ENCODE assay signal across 25 cellular contexts in the genomic region with DNA sequence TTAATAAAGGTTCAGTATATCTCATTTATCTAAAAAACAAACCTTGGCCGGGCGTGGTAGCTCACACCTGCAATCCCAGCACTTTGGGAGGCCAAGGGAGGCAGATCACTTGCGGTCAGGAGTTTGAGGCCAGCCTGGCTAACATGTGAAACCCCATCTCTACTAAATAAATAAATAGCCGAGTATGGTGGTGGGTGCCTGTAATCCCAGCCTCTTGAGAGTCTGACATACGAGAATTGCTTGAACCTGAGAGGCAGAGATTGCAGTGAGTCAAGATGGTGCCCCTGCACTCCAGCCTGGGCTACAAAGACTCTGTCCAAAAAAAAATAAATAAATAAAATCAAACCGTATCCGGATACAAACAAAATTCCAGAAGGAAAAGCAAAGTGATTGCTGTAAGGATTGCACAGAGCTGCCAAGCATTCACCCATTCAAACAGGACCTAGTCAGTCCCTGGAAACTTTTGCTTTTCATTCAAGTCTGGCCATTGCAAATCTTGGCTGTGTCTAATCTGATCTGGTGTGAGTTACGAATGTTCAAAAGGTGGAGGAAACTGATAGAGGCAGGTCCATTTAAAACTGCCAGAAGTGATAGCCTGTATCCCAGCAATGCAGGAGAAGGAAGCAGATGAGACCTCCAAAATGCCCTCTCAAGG.
"Had no signal": no experiment of that assay in that cellular context is flagged by ENCODE, and none has a peak within 500 bp of the region (broad histone marks: within the 10 kb centered on the region; RNA-seq: fewer than 3 reads in every experiment).

No MANE protein-coding gene starts in this region.

- H3K4me3 Mint-ChIP-seq: activated CD8-positive, alpha-beta memory T cell treated with anti-CD3 and anti-CD28 coated beads, Interleukin-2, amount 10 ng/mL, durations not matched to agents 7 days and 5 days; activated CD8-positive, alpha-beta T cell treated with anti-CD3 and anti-CD28 coated beads, Interleukin-2, amount 10 ng/mL, durations not matched to agents 7 days and 5 days; activated naive CD4-positive, alpha-beta T cell treated with anti-CD3 and anti-CD28 coated beads, Interleukin-2, amount 50 U/mL, for 24 hours; nephron; stimulated activated naive B cell treated with anti-CD40 and anti-IgM and Interleukin-4, amounts not matched to agents 10 μg/mL and 1 μg/mL and 100 μg/mL, for 72 hours; T-helper 1 cell treated with Interleukin-12 subunit alpha and Interleukin-12 subunit beta and Interleukin-4 antibody, amounts not matched to agents 30 μg/mL and 1 μg/mL, for 36 hours had no signal

- H3K27ac Mint-ChIP-seq: activated CD8-positive, alpha-beta memory T cell treated with anti-CD3 and anti-CD28 coated beads, Interleukin-2, amount 10 ng/mL, durations not matched to agents 7 days and 5 days; activated CD8-positive, alpha-beta T cell treated with anti-CD3 and anti-CD28 coated beads, Interleukin-2, amount 10 ng/mL, durations not matched to agents 7 days and 5 days; activated naive CD4-positive, alpha-beta T cell treated with anti-CD3 and anti-CD28 coated beads, Interleukin-2, amount 50 U/mL, for 24 hours; activated T-helper 2 cell treated with anti-CD3 and anti-CD28 coated beads, Interferon-gamma antibody, Interleukin-2, Interleukin-4, amounts not matched to agents 10 μg/mL and 5 μg/mL and 100 μg/mL, durations not matched to agents 14 hours and 24 hours and 36 hours; stimulated activated naive B cell treated with anti-CD40 and anti-IgM and Interleukin-4, amounts not matched to agents 10 μg/mL and 1 μg/mL and 100 μg/mL, for 72 hours; T-helper 1 cell treated with Interleukin-12 subunit alpha and Interleukin-12 subunit beta and Interleukin-4 antibody, amounts not matched to agents 30 μg/mL and 1 μg/mL, for 36 hours had no signal

- H3K27ac ChIP-seq: cardiac muscle cell, coronary artery, heart left ventricle, lower lobe of right lung, ovary, stomach, tibial artery, upper lobe of right lung had no signal

- H3K4me1 Mint-ChIP-seq: activated CD8-positive, alpha-beta memory T cell treated with anti-CD3 and anti-CD28 coated beads, Interleukin-2, amount 10 ng/mL, durations not matched to agents 7 days and 5 days; activated naive CD4-positive, alpha-beta T cell treated with anti-CD3 and anti-CD28 coated beads, Interleukin-2, amount 50 U/mL, for 24 hours; stimulated activated naive B cell treated with anti-CD40 and anti-IgM and Interleukin-4, amounts not matched to agents 10 μg/mL and 1 μg/mL and 100 μg/mL, for 72 hours had no signal

- H3K4me3 ChIP-seq: body of pancreas, cardiac muscle cell, coronary artery, heart left ventricle, lower lobe of right lung, ovary, stomach, tibial artery, upper lobe of right lung had no signal

- ATAC-seq: activated CD8-positive, alpha-beta memory T cell treated with anti-CD3 and anti-CD28 coated beads, Interleukin-2, amount 10 ng/mL, durations not matched to agents 7 days and 5 days; activated CD8-positive, alpha-beta T cell treated with anti-CD3 and anti-CD28 coated beads, Interleukin-2, amount 10 ng/mL, durations not matched to agents 7 days and 5 days; body of pancreas; left lobe of liver; lower lobe of right lung; stimulated activated naive B cell treated with anti-CD40 and anti-IgM and Interleukin-4, amounts not matched to agents 10 μg/mL and 1 μg/mL and 100 μg/mL, for 72 hours; upper lobe of right lung had no signal

- H3K27me3 ChIP-seq: body of pancreas, cardiac muscle cell, heart left ventricle, ovary, tibial artery had no signal

- H3K9me3 ChIP-seq: body of pancreas, heart left ventricle, lower lobe of right lung, ovary, stomach, tibial artery, upper lobe of right lung had no signal

- H3K27me3 Mint-ChIP-seq: activated CD8-positive, alpha-beta memory T cell treated with anti-CD3 and anti-CD28 coated beads, Interleukin-2, amount 10 ng/mL, durations not matched to agents 7 days and 5 days; progenitor cell of endocrine pancreas; stimulated activated naive B cell treated with anti-CD40 and anti-IgM and Interleukin-4, amounts not matched to agents 10 μg/mL and 1 μg/mL and 100 μg/mL, for 72 hours had no signal

- H3K9me3 Mint-ChIP-seq: activated naive CD4-positive, alpha-beta T cell treated with anti-CD3 and anti-CD28 coated beads, Interleukin-2, amount 50 U/mL, for 24 hours; activated T-helper 2 cell treated with anti-CD3 and anti-CD28 coated beads, Interferon-gamma antibody, Interleukin-2, Interleukin-4, amounts not matched to agents 10 μg/mL and 5 μg/mL and 100 μg/mL, durations not matched to agents 14 hours and 24 hours and 36 hours; nephron; stimulated activated naive B cell treated with anti-CD40 and anti-IgM and Interleukin-4, amounts not matched to agents 10 μg/mL and 1 μg/mL and 100 μg/mL, for 72 hours; T-helper 1 cell treated with Interleukin-12 subunit alpha and Interleukin-12 subunit beta and Interleukin-4 antibody, amounts not matched to agents 30 μg/mL and 1 μg/mL, for 36 hours had no signal

- DNase-seq: activated CD4-positive, alpha-beta T cell treated with anti-CD3 and anti-CD28 coated beads for 1 hour; activated CD8-positive, alpha-beta memory T cell treated with anti-CD3 and anti-CD28 coated beads, Interleukin-2, amount 10 ng/mL, durations not matched to agents 7 days and 5 days; activated CD8-positive, alpha-beta T cell treated with anti-CD3 and anti-CD28 coated beads, Interleukin-2, amount 10 ng/mL, durations not matched to agents 7 days and 5 days; activated T-cell treated with anti-CD3 and anti-CD28 coated beads, Interleukin-2, amount 50 U/mL, for 48 hours; body of pancreas; foreskin fibroblast; heart left ventricle; lower lobe of right lung; ovary; stimulated activated CD4-positive, alpha-beta T cell treated with anti-CD3 and anti-CD28 coated beads, Interleukin-15, amount 100 ng/mL, for 24 hours; stimulated activated CD4-positive, alpha-beta T cell treated with anti-CD3 and anti-CD28 coated beads, Interleukin-2, amount 100 ng/mL, for 24 hours; stimulated activated naive B cell treated with anti-CD40 and anti-IgM and Interleukin-4, amounts not matched to agents 10 μg/mL and 1 μg/mL and 100 μg/mL, for 72 hours; stomach; SW 1271; T1000; tibial artery; upper lobe of right lung had no signal

- H3K36me3 Mint-ChIP-seq: activated CD8-positive, alpha-beta memory T cell treated with anti-CD3 and anti-CD28 coated beads, Interleukin-2, amount 10 ng/mL, durations not matched to agents 7 days and 5 days; activated naive CD4-positive, alpha-beta T cell treated with anti-CD3 and anti-CD28 coated beads, Interleukin-2, amount 50 U/mL, for 24 hours; stimulated activated naive B cell treated with anti-CD40 and anti-IgM and Interleukin-4, amounts not matched to agents 10 μg/mL and 1 μg/mL and 100 μg/mL, for 72 hours had no signal

- H3K36me3 ChIP-seq: cardiac muscle cell, heart left ventricle, lower lobe of right lung, ovary, stomach, tibial artery, upper lobe of right lung had no signal
